ENCODE assay signal across 1 cellular context in genomic region chr3:140911822-140912221, GRCh38.
A peak's percentile ranks its signal among the peaks of the same experiment; 100 is the strongest.
TF ChIP-seq lines count a peak whose summit lies in the region.

No MANE protein-coding gene starts in this region.

TF ChIP-seq in HEK293, 187 proteins besides CTCF, POLR2A, EP300 and RAD21 (continued from another document):
- TF ChIP-seq ZNF624 (tag by site-specific recombination; IDR thresholded peaks at IDR 0.05): no peak
- peak; percentile 53 for TF ChIP-seq ZNF629 (tag by site-specific recombination; IDR thresholded peaks at IDR 0.05)
- no peak for TF ChIP-seq KLF9 (tag by site-specific recombination; IDR thresholded peaks at IDR 0.05; ENCODE audit: low read depth)
- no peak for TF ChIP-seq ZNF501 (tag by site-specific recombination; IDR thresholded peaks at IDR 0.05)
- TF ChIP-seq SP7 (tag by site-specific recombination; IDR thresholded peaks at IDR 0.05): peak; percentile 99
- no peak for TF ChIP-seq ZNF140 (tag by site-specific recombination; IDR thresholded peaks at IDR 0.05)
- no peak for TF ChIP-seq KLF17 (tag by site-specific recombination; IDR thresholded peaks at IDR 0.05)
- TF ChIP-seq ZNF677 (tag by site-specific recombination; IDR thresholded peaks at IDR 0.05): no peak
- TF ChIP-seq ZNF433 (tag by site-specific recombination; IDR thresholded peaks at IDR 0.05; ENCODE audit: low read depth): no peak
- no peak for TF ChIP-seq YY2 (tag by site-specific recombination; IDR thresholded peaks at IDR 0.05)
- peak; percentile 44; the same call in 1 of the 2 replicates for TF ChIP-seq ZNF692 (tag by site-specific recombination; IDR thresholded peaks at IDR 0.05)
- peak; percentile 33 for TF ChIP-seq PRDM10 (tag by site-specific recombination; IDR thresholded peaks at IDR 0.05)
- TF ChIP-seq ZNF169 (tag by site-specific recombination; IDR thresholded peaks at IDR 0.05): no peak
- TF ChIP-seq ZXDB (tag by site-specific recombination; IDR thresholded peaks at IDR 0.05): peak; percentile 78
- no peak for TF ChIP-seq ZNF473 (tag by site-specific recombination; IDR thresholded peaks at IDR 0.05)
- no peak for TF ChIP-seq ZNF292 (tag by site-specific recombination; IDR thresholded peaks at IDR 0.05; ENCODE audit: borderline replicate concordance, low read depth)
- no peak for TF ChIP-seq ZNF510 (tag by site-specific recombination; IDR thresholded peaks at IDR 0.05; ENCODE audit: insufficient replicate concordance)
- TF ChIP-seq WT1 (tag by site-specific recombination; IDR thresholded peaks at IDR 0.05): peak; percentile 83
- TF ChIP-seq ZNF335 (tag by site-specific recombination; conservative IDR thresholded peaks at IDR 0.05): peak; percentile 67
- TF ChIP-seq ZNF580 (tag by site-specific recombination; IDR thresholded peaks at IDR 0.05): peak; percentile 63; the same call in 1 of the 2 replicates
- no peak for TF ChIP-seq ZNF280C (tag by site-specific recombination; IDR thresholded peaks at IDR 0.05)
- no peak for TF ChIP-seq HIC1 (tag by site-specific recombination; IDR thresholded peaks at IDR 0.05)
- no peak for TF ChIP-seq ZNF23 (tag by site-specific recombination; IDR thresholded peaks at IDR 0.05; ENCODE audit: borderline replicate concordance)
- TF ChIP-seq ZNF184 (tag by site-specific recombination; IDR thresholded peaks at IDR 0.05): no peak
- peak; percentile 44; the same call in 1 of the 2 replicates for TF ChIP-seq ZNF18 (tag by site-specific recombination; IDR thresholded peaks at IDR 0.05)
- peak; percentile 64; the same call in 1 of the 2 replicates for TF ChIP-seq ZNF423 (tag by site-specific recombination; IDR thresholded peaks at IDR 0.05)
- TF ChIP-seq GLIS1 (tag by site-specific recombination; IDR thresholded peaks at IDR 0.05): peak; percentile 32; the same call in 1 of the 2 replicates
- peak; percentile 56; the same call in 1 of the 2 replicates for TF ChIP-seq PRDM4 (tag by site-specific recombination; IDR thresholded peaks at IDR 0.05)
- TF ChIP-seq ZNF146 (tag by site-specific recombination; IDR thresholded peaks at IDR 0.05): no peak
- no peak for TF ChIP-seq ZNF785 (tag by site-specific recombination; IDR thresholded peaks at IDR 0.05)
- TF ChIP-seq KLF16 (tag by site-specific recombination; IDR thresholded peaks at IDR 0.05): no peak
TF ChIP-seq in HEK293: peak in this region for 32.
